Comparison of ENCODE assay signal across 1 cellular context in the genomic region with DNA sequence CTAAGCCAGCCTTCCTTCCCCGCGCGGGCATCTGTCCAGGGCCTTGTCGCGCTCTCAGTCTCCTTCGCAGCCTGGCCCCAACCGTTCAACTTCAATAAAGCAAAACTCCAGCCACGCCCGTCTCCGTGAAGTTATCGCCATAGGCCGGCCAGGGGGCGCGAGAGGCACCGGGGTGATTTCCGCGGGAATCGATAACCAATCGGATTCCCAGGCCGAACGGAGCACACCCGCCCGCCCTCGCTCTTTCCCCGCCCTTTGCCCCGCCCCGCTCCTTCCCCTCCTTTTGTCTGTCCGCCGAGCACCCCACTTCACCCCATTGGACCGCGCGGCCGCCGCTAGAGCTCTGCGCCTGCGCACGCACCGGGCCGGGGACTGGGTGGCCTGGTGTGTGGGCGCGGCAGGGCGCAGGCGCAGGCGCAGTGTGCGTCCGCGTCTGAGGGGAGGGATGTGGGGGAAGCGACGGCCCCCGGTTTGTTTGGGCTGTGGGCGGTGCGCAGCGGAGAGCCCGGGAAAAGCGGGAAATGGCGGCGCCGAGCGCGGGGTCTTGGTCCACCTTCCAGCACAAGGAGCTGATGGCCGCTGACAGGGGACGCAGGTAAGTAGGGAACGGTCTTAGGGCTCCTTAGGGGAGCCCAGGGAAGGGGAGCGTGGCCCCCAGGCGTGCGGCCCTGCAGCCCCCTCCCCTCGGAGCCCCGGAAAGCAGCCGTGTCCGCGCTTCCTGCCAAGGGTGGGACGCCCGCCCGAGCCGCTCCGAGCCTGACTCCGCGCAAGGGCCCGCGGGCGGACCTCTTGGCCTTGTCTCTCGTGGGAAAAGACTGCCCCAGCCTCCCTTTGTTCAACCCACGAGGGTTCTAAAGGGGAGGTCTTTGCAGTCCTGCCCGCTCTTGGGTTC.
TF ChIP-seq lines count a peak whose summit lies in the region.

A gene (plus strand): TSS at position 417 of the 892 bp plus-strand sequence. CDS start 105 bp downstream, at position 522.

TF ChIP-seq in SK-N-SH, 30 proteins besides CTCF, POLR2A, EP300 and RAD21 (continued from another document):
- TF ChIP-seq, protein P1, sequence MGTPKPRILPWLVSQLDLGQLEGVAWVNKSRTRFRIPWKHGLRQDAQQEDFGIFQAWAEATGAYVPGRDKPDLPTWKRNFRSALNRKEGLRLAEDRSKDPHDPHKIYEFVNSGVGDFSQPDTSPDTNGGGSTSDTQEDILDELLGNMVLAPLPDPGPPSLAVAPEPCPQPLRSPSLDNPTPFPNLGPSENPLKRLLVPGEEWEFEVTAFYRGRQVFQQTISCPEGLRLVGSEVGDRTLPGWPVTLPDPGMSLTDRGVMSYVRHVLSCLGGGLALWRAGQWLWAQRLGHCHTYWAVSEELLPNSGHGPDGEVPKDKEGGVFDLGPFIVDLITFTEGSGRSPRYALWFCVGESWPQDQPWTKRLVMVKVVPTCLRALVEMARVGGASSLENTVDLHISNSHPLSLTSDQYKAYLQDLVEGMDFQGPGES (IDR thresholded peaks at IDR 0.05; ENCODE audit: low read depth, low read length): no peak
- TF ChIP-seq SMC3 (IDR thresholded peaks at IDR 0.05; ENCODE audit: low read depth, low read length) (no peak), NRF1 (IDR thresholded peaks at IDR 0.05; ENCODE audit: low read depth, low read length) (peak; percentile 100), RFX5 (IDR thresholded peaks at IDR 0.05; ENCODE audit: low read length) (no peak), NFIC (IDR thresholded peaks at IDR 0.05; ENCODE audit: borderline replicate concordance) (no peak), CHD2 (IDR thresholded peaks at IDR 0.05; ENCODE audit: low read length, partially characterized antibody) (peak; percentile 52), TEAD4 (IDR thresholded peaks at IDR 0.05; ENCODE audit: borderline replicate concordance, insufficient read depth) (0 out of 2 replicates have a peak, but pooled peaks have one; percentile 10), JUND (IDR thresholded peaks at IDR 0.05) (no peak)
- TF ChIP-seq, protein P2, sequence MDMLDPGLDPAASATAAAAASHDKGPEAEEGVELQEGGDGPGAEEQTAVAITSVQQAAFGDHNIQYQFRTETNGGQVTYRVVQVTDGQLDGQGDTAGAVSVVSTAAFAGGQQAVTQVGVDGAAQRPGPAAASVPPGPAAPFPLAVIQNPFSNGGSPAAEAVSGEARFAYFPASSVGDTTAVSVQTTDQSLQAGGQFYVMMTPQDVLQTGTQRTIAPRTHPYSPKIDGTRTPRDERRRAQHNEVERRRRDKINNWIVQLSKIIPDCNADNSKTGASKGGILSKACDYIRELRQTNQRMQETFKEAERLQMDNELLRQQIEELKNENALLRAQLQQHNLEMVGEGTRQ (IDR thresholded peaks at IDR 0.05; ENCODE audit: borderline replicate concordance, low read depth, low read length): no peak
- TF ChIP-seq, protein P3, sequence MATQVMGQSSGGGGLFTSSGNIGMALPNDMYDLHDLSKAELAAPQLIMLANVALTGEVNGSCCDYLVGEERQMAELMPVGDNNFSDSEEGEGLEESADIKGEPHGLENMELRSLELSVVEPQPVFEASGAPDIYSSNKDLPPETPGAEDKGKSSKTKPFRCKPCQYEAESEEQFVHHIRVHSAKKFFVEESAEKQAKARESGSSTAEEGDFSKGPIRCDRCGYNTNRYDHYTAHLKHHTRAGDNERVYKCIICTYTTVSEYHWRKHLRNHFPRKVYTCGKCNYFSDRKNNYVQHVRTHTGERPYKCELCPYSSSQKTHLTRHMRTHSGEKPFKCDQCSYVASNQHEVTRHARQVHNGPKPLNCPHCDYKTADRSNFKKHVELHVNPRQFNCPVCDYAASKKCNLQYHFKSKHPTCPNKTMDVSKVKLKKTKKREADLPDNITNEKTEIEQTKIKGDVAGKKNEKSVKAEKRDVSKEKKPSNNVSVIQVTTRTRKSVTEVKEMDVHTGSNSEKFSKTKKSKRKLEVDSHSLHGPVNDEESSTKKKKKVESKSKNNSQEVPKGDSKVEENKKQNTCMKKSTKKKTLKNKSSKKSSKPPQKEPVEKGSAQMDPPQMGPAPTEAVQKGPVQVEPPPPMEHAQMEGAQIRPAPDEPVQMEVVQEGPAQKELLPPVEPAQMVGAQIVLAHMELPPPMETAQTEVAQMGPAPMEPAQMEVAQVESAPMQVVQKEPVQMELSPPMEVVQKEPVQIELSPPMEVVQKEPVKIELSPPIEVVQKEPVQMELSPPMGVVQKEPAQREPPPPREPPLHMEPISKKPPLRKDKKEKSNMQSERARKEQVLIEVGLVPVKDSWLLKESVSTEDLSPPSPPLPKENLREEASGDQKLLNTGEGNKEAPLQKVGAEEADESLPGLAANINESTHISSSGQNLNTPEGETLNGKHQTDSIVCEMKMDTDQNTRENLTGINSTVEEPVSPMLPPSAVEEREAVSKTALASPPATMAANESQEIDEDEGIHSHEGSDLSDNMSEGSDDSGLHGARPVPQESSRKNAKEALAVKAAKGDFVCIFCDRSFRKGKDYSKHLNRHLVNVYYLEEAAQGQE (IDR thresholded peaks at IDR 0.05; ENCODE audit: low read depth, low read length): peak; percentile 13; the same call in 1 of the 2 replicates
TF ChIP-seq in SK-N-SH: peak in this region for 13.
